Comparison of ENCODE assay signal across 8 cellular contexts in genomic region chr19:19032420-19033175, GRCh38. TPM values are rescaled to one million over a fixed set of nuclear protein-coding genes. Genes with fewer than 3 reads are reported as not detected.
DNase-seq lines count a peak whose midpoint lies in the region; ATAC-seq and TF ChIP-seq lines count a peak whose summit lies in the region.

No MANE protein-coding gene starts in this region.

- no peaks in the 10 kb centered on the region for H3K9me3 ChIP-seq in mononuclear cell (ENCODE audit: low read depth, low read length)

- peak; percentile 59 for ATAC-seq in GM19043 (IDR thresholded peaks at IDR 0.05; ENCODE audit: low read depth, unreplicated experiment)
- ATAC-seq in HG03558 (IDR thresholded peaks at IDR 0.05; ENCODE audit: extremely low read depth, unreplicated experiment): peak; percentile 29

- DNase-seq in AG08395 (ENCODE audit: low spot score) (peak; percentile 96), NOMO-1 treated with DMSO at 0.1 percent for 48 hours (lab: John Stamatoyannopoulos, UW; ENCODE audit: unreplicated experiment) (peak; percentile 89), epithelial cell of esophagus (ENCODE audit: low read depth) (peak; percentile 91)
- DNase-seq in activated CD8-positive, alpha-beta memory T cell treated with anti-CD3 and anti-CD28 coated beads, Interleukin-2, amount 50 U/mL, for 24 hours (ENCODE audit: extremely low read depth): peak; percentile 80
- peak; percentile 52 to 60 for DNase-seq in stimulated activated CD8-positive, alpha-beta memory T cell treated with anti-CD3 and anti-CD28 coated beads, Interleukin-2, amount 100 ng/mL, for 1 hour (ENCODE audit: low read depth in 2 of 2)

- peaks cover 32% of the 10 kb centered on the region for H3K4me1 ChIP-seq in mononuclear cell (ENCODE audit: insufficient read depth, low read length)

- H3K4me3 ChIP-seq in epithelial cell of esophagus (ENCODE audit: low read length) (peak overlapping the region; percentile 91), mononuclear cell (ENCODE audit: low read length) (peak overlapping the region; percentile 81)

- H3K27me3 ChIP-seq in mononuclear cell (ENCODE audit: insufficient read depth, low read length): no peaks in the 10 kb centered on the region

- TF ChIP-seq CTCF in epithelial cell of esophagus (IDR thresholded peaks at IDR 0.05; ENCODE audit: insufficient read depth, low read depth, low read length, missing control alignments): no peak

RNA-seq across cellular contexts. Expression of gene SUGP2, which starts 0.7 kb away (rescaled TPM):
- 41.5 TPM for total RNA-seq in mononuclear cell

RNA-seq across cellular contexts. Expression of gene ARMC6, which starts 0.8 kb away (rescaled TPM):
- 5.9 TPM for total RNA-seq in mononuclear cell

RNA-seq across cellular contexts. Expression of gene SLC25A42, which starts 31.2 kb away (rescaled TPM):
- total RNA-seq in mononuclear cell: 6.4 TPM

Comparison
In these comparisons a context has a peak if more than half of its experiments do, and no peak if none do; other contexts are left out.
1. Peak in every context shown above with its lines: DNase-seq, ATAC-seq and H3K4me3 ChIP-seq.